Comparison of ENCODE assay signal across 27 cellular contexts in the genomic region with DNA sequence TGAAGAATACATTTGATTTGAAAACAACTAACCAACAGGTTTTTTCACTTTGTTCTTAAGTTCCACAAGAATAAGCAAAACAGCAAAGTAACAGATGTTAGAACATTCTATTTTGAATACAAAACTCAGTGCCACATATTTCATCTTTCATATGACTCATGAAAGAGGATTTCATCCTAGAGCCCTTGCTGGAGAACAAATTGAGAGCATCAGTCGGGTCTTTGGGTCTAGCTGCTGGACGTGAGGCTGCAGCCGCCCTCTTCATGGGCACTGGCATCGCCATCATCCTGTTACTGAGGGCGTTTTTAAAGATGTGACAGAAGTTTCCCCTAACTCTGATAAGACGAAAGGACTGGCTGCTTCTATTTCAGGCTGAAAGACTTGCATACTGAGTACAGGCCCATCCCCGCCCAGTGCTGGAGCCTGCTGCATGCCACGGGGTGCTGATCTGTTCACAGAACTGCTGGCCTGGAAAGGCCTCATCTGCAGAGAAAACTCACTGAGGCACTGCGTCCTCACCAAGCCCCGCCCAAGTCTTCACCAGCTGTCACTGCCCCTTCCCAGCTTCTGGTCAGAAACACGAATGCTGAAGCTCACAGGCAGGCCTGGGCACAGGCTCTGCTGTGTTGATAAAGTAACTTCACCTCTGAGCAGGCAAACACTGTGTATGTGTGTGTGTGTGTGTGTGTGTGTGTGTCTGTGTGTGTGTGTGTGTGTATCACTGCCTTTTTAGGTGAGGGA.
DNase-seq lines count a peak whose midpoint lies in the region; TF ChIP-seq lines count a peak whose summit lies in the region.
"Had no signal": no experiment of that assay in that cellular context is flagged by ENCODE, and none has a peak within 500 bp of the region (broad histone marks: within the 10 kb centered on the region; RNA-seq: fewer than 3 reads in every experiment).

No MANE protein-coding gene starts in this region.

- H3K9ac ChIP-seq in adipocyte (ENCODE audit: low read length): no peak overlapping the region
- H3K9ac ChIP-seq: BLaER1 treated with 17β-estradiol and CSF1 and Interleukin-3, amounts not matched to agents 10 nM and 100 nM had no signal

- no peaks in the 10 kb centered on the region for H3K9me3 ChIP-seq in cardiac muscle cell (ENCODE audit: low read depth)
- no peaks in the 10 kb centered on the region for H3K9me3 ChIP-seq in left ventricle myocardium inferior (replicated peaks)
- no peaks in the 10 kb centered on the region for H3K9me3 ChIP-seq in adipocyte (ENCODE audit: control insufficient read depth, low read length)
- H3K9me3 ChIP-seq: BLaER1 treated with 17β-estradiol and CSF1 and Interleukin-3, amounts not matched to agents 10 nM and 100 nM; Caco-2 had no signal

- H3K4me1 ChIP-seq in cardiac muscle cell (ENCODE audit: low read depth): peaks cover 14% of the 10 kb centered on the region
- no peaks in the 10 kb centered on the region for H3K4me1 ChIP-seq in left ventricle myocardium inferior
- H3K4me1 ChIP-seq in adipocyte (ENCODE audit: control insufficient read depth, insufficient read depth, low read length): no peaks in the 10 kb centered on the region
- H3K4me1 ChIP-seq: Caco-2, foreskin keratinocyte had no signal

- H3K27me3 ChIP-seq in cardiac muscle cell (no peaks in the 10 kb centered on the region), left ventricle myocardium inferior (ENCODE audit: low read depth) (no peaks in the 10 kb centered on the region), adipocyte (replicated peaks; ENCODE audit: control insufficient read depth, insufficient read depth, low read length) (no peaks in the 10 kb centered on the region)
- H3K27me3 ChIP-seq: BLaER1 treated with 17β-estradiol and CSF1 and Interleukin-3, amounts not matched to agents 10 nM and 100 nM; foreskin keratinocyte; hepatocyte had no signal

- peak overlapping the region; percentile 89 for H3K27ac ChIP-seq in cardiac muscle cell
- no peak overlapping the region for H3K27ac ChIP-seq in left ventricle myocardium inferior (replicated peaks)
- peak overlapping the region; percentile 57 for H3K27ac ChIP-seq in temporal lobe (ENCODE audit: low read depth, low read length)
- H3K27ac ChIP-seq: BLaER1 treated with 17β-estradiol and CSF1 and Interleukin-3, amounts not matched to agents 10 nM and 100 nM; foreskin keratinocyte; hepatocyte; SK-N-MC; VCaP had no signal

- DNase-seq in cardiac muscle cell (ENCODE audit: low read depth in 1 of 2, low spot score in 1 of 2) (peak in 1 of 2 donors; percentile 46), left ventricle myocardium inferior (no peak), adipocyte (ENCODE audit: low read depth) (peak; percentile 19), fibroblast of villous mesenchyme (ENCODE audit: low read depth) (peak; percentile 3), hippocampal formation (lab: John Stamatoyannopoulos, UW) (no peak), type B pancreatic cell (ENCODE audit: extremely low spot score, unreplicated experiment) (no peak), NCI-H1436 (lab: John Stamatoyannopoulos, UW) (no peak)
- DNase-seq: activated CD4-positive, alpha-beta T cell treated with anti-CD3 and anti-CD28 coated beads for 48 hours; activated naive CD4-positive, alpha-beta T cell treated with Interleukin-2 at 50 U/mL for 16 hours; activated T-cell treated with anti-CD3 and anti-CD28 coated beads, Interleukin-2, amount 50 U/mL, for 24 hours; amniotic stem cell; Caco-2; caudate nucleus; DND-41; NCI-H1048; NCI-H187 treated with DMSO at 0.1 percent for 48 hours; NCI-H2227 treated with DMSO at 0.1 percent for 48 hours; NCI-H69; nephron progenitor cell; trophoblast cell had no signal

- no peak overlapping the region for H3K4me3 Mint-ChIP-seq in type B pancreatic cell
- H3K4me3 Mint-ChIP-seq: activated T-cell treated with anti-CD3 and anti-CD28 coated beads, Interleukin-2, amount 50 U/mL, for 24 hours; nephron progenitor cell; T-helper 2 cell treated with Interferon-gamma antibody and Interleukin-4, amounts not matched to agents 5 μg/mL and 100 μg/mL, for 36 hours had no signal

- no peaks in the 10 kb centered on the region for H3K9me3 Mint-ChIP-seq in type B pancreatic cell
- H3K9me3 Mint-ChIP-seq: activated T-cell treated with anti-CD3 and anti-CD28 coated beads, Interleukin-2, amount 50 U/mL, for 24 hours; T-helper 2 cell treated with Interferon-gamma antibody and Interleukin-4, amounts not matched to agents 5 μg/mL and 100 μg/mL, for 36 hours had no signal

- no peaks in the 10 kb centered on the region for H3K4me1 Mint-ChIP-seq in type B pancreatic cell (ENCODE audit: unreplicated experiment)
- H3K4me1 Mint-ChIP-seq: nephron progenitor cell had no signal

- H3K4me3 ChIP-seq in cardiac muscle cell (no peak overlapping the region), left ventricle myocardium inferior (no peak overlapping the region), adipocyte (ENCODE audit: low read length) (no peak overlapping the region), fibroblast of villous mesenchyme (ENCODE audit: low read depth, low read length) (no peak overlapping the region)
- H3K4me3 ChIP-seq: BLaER1 treated with 17β-estradiol and CSF1 and Interleukin-3, amounts not matched to agents 10 nM and 100 nM; hepatocyte; SK-N-MC had no signal

- H3K27me3 Mint-ChIP-seq in type B pancreatic cell: no peaks in the 10 kb centered on the region
- H3K27me3 Mint-ChIP-seq: activated T-cell treated with anti-CD3 and anti-CD28 coated beads, Interleukin-2, amount 50 U/mL, for 24 hours had no signal

- peaks cover 21% of the 10 kb centered on the region for H3K36me3 Mint-ChIP-seq in type B pancreatic cell

- intact Hi-C loops in left ventricle myocardium inferior (cut with micrococcal nuclease): no loop called here

- no peak for TF ChIP-seq CTCF in cardiac muscle cell (IDR thresholded peaks at IDR 0.05; ENCODE audit: low read depth, low read length)
- no peak for TF ChIP-seq CTCF in left ventricle myocardium inferior (IDR thresholded peaks at IDR 0.05; ENCODE audit: borderline replicate concordance)
- TF ChIP-seq CTCF in fibroblast of villous mesenchyme (IDR thresholded peaks at IDR 0.05; ENCODE audit: insufficient read depth, low read depth, low read length): no peak
- TF ChIP-seq CTCF in type B pancreatic cell (conservative IDR thresholded peaks at IDR 0.05): no peak

- H3K36me3 ChIP-seq in cardiac muscle cell: peaks cover 4% of the 10 kb centered on the region
- H3K36me3 ChIP-seq in left ventricle myocardium inferior: peaks cover 31% of the 10 kb centered on the region
- peaks cover 15% of the 10 kb centered on the region for H3K36me3 ChIP-seq in adipocyte (ENCODE audit: control insufficient read depth, insufficient read depth, low read length, severe bottlenecking)

- no peak overlapping the region for H3K27ac Mint-ChIP-seq in type B pancreatic cell
- H3K27ac Mint-ChIP-seq: activated T-cell treated with anti-CD3 and anti-CD28 coated beads, Interleukin-2, amount 50 U/mL, for 24 hours; nephron progenitor cell; T-helper 2 cell treated with Interferon-gamma antibody and Interleukin-4, amounts not matched to agents 5 μg/mL and 100 μg/mL, for 36 hours had no signal

Comparison
In these comparisons a context has a peak if more than half of its experiments do, and no peak if none do; other contexts are left out.
1. DNase-seq: peak in adipocyte (single experiment) and fibroblast of villous mesenchyme (single experiment); none in left ventricle myocardium inferior (single experiment), hippocampal formation (0 of 2), type B pancreatic cell (single experiment) and NCI-H1436 (single experiment).